13 cellular contexts compared by ENCODE assay signal in genomic region chr6:133502451-133503259, GRCh38.
DNase-seq lines count a peak whose midpoint lies in the region; ATAC-seq and TF ChIP-seq lines count a peak whose summit lies in the region.
"Had no signal": no experiment of that assay in that cellular context is flagged by ENCODE, and none has a peak within 500 bp of the region (broad histone marks: within the 10 kb centered on the region; RNA-seq: fewer than 3 reads in every experiment).

No MANE protein-coding gene starts in this region.

- TF ChIP-seq CTCF in fibroblast of lung (conservative IDR thresholded peaks at IDR 0.05 in 1 of 2, IDR thresholded peaks at IDR 0.05 in 1 of 2; ENCODE audit: low read depth in 1 of 2, low read length in 2 of 2), result no peak
- TF ChIP-seq CTCF in neural progenitor cell (IDR thresholded peaks at IDR 0.05), result no peak

- H3K9me3 Mint-ChIP-seq in neural progenitor cell, result no peaks in the 10 kb centered on the region
- H3K9me3 Mint-ChIP-seq: activated naive CD4-positive, alpha-beta T cell treated with anti-CD3 and anti-CD28 coated beads, Interleukin-2, amount 50 U/mL, for 24 hours; CD14-positive monocyte had no signal

- H3K79me2 ChIP-seq in ACC112 (ENCODE audit: control insufficient read depth, insufficient read depth, low read length, unreplicated experiment) (no peaks in the 10 kb centered on the region), fibroblast of lung (ENCODE audit: control insufficient read depth, insufficient read depth, low read length) (no peaks in the 10 kb centered on the region), neural progenitor cell (ENCODE audit: low read depth) (no peaks in the 10 kb centered on the region)

- H3K27me3 ChIP-seq in ACC112 (ENCODE audit: insufficient read depth, low read length), result no peaks in the 10 kb centered on the region
- H3K27me3 ChIP-seq in fibroblast of lung (ENCODE audit: control insufficient read depth, insufficient read depth, low read length), result no peaks in the 10 kb centered on the region
- H3K27me3 ChIP-seq in neural progenitor cell, result no peaks in the 10 kb centered on the region

- H3K27me3 Mint-ChIP-seq in neural progenitor cell (ENCODE audit: insufficient read depth, low read depth), result no peaks in the 10 kb centered on the region

- H2AFZ ChIP-seq in ACC112 (ENCODE audit: low read length, unreplicated experiment) (no peak overlapping the region), fibroblast of lung (ENCODE audit: low read length) (no peak overlapping the region), neural progenitor cell (replicated peaks) (no peak overlapping the region)

- H3K4me2 ChIP-seq in fibroblast of lung (ENCODE audit: extremely low read depth, insufficient read depth, low read length), result no peak overlapping the region
- no peak overlapping the region for H3K4me2 ChIP-seq in neural progenitor cell

- no peak overlapping the region for H3K4me3 Mint-ChIP-seq in neural progenitor cell
- H3K4me3 Mint-ChIP-seq: activated naive CD4-positive, alpha-beta T cell treated with anti-CD3 and anti-CD28 coated beads, Interleukin-2, amount 50 U/mL, for 24 hours; CD14-positive monocyte had no signal

- H3K4me1 ChIP-seq in ACC112 (ENCODE audit: control insufficient read depth, insufficient read depth, low read length, unreplicated experiment), result peaks cover 19% of the 10 kb centered on the region
- no peaks in the 10 kb centered on the region for H3K4me1 ChIP-seq in fibroblast of lung (ENCODE audit: control insufficient read depth, extremely low read depth, insufficient read depth, low read length)
- H3K4me1 ChIP-seq in neural progenitor cell, result no peaks in the 10 kb centered on the region

- DNase-seq in NCI-H2196 (lab: John Stamatoyannopoulos, UW; ENCODE audit: unreplicated experiment) (peak; percentile 22), fibroblast of lung (ENCODE audit: low read depth in 2 of 2) (peak; percentile 96 to 97), neural progenitor cell (ENCODE audit: low spot score) (peak; percentile 3), NCI-H2227 treated with DMSO at 0.1 percent for 48 hours (lab: John Stamatoyannopoulos, UW) (no peak), KG1 (lab: John Stamatoyannopoulos, UW) (no peak)
- DNase-seq: NCI-H82, occipital lobe had no signal

- no peaks in the 10 kb centered on the region for H4K20me1 ChIP-seq in fibroblast of lung (ENCODE audit: control insufficient read depth, extremely low read depth, insufficient read depth, low read length)
- H4K20me1 ChIP-seq in neural progenitor cell (ENCODE audit: low read depth), result no peaks in the 10 kb centered on the region

- H3K9me3 ChIP-seq in fibroblast of lung (ENCODE audit: control insufficient read depth, insufficient read depth, low read depth, low read length), result no peaks in the 10 kb centered on the region
- H3K9me3 ChIP-seq in neural progenitor cell (ENCODE audit: low read depth), result no peaks in the 10 kb centered on the region

- H3K36me3 ChIP-seq in ACC112 (ENCODE audit: insufficient read depth, low read length), result no peaks in the 10 kb centered on the region
- H3K36me3 ChIP-seq in fibroblast of lung (ENCODE audit: control insufficient read depth, insufficient read depth, low read length), result no peaks in the 10 kb centered on the region
- no peaks in the 10 kb centered on the region for H3K36me3 ChIP-seq in neural progenitor cell

- peaks cover 13% of the 10 kb centered on the region for H3K4me1 Mint-ChIP-seq in neural progenitor cell
- H3K4me1 Mint-ChIP-seq: activated naive CD4-positive, alpha-beta T cell treated with anti-CD3 and anti-CD28 coated beads, Interleukin-2, amount 50 U/mL, for 24 hours; CD14-positive monocyte had no signal

- peak overlapping the region; percentile 72 for H3K27ac ChIP-seq in ACC112 (ENCODE audit: low read depth, low read length)
- H3K27ac ChIP-seq in fibroblast of lung (ENCODE audit: insufficient read depth, low read length), result no peak overlapping the region
- H3K27ac ChIP-seq in neural progenitor cell, result no peak overlapping the region

- H3K9ac ChIP-seq in fibroblast of lung (ENCODE audit: insufficient read depth, low read length), result no peak overlapping the region
- H3K9ac ChIP-seq in neural progenitor cell, result no peak overlapping the region

- H3K27ac Mint-ChIP-seq in neural progenitor cell, result peak overlapping the region; percentile 67
- H3K27ac Mint-ChIP-seq: activated naive CD4-positive, alpha-beta T cell treated with anti-CD3 and anti-CD28 coated beads, Interleukin-2, amount 50 U/mL, for 24 hours; CD14-positive monocyte had no signal

- H3K4me3 ChIP-seq in ACC112 (ENCODE audit: low read depth, low read length), result peak overlapping the region; percentile 8; the same call in 1 of the 2 replicates
- H3K4me3 ChIP-seq in fibroblast of lung (replicated peaks in 1 of 4; ENCODE audit: control extremely low read depth in 1 of 4, insufficient read depth in 1 of 4, low read depth in 3 of 4, low read length in 4 of 4), result no peak overlapping the region
- no peak overlapping the region for H3K4me3 ChIP-seq in neural progenitor cell

- H3F3A ChIP-seq in neural progenitor cell (ENCODE audit: low read depth), result no peaks in the 10 kb centered on the region

- no peak for ATAC-seq in GM18858 (IDR thresholded peaks at IDR 0.05; ENCODE audit: unreplicated experiment)
- no peak for ATAC-seq in GM21737 (IDR thresholded peaks at IDR 0.05; ENCODE audit: unreplicated experiment)
- ATAC-seq: HCT116 had no signal

- no peaks in the 10 kb centered on the region for H3K36me3 Mint-ChIP-seq in neural progenitor cell
- H3K36me3 Mint-ChIP-seq: activated naive CD4-positive, alpha-beta T cell treated with anti-CD3 and anti-CD28 coated beads, Interleukin-2, amount 50 U/mL, for 24 hours; CD14-positive monocyte had no signal

Comparison
In these comparisons a context has a peak if more than half of its experiments do, and no peak if none do; other contexts are left out.
1. DNase-seq: peak in NCI-H2196 (single experiment), fibroblast of lung (2 of 2) and neural progenitor cell (single experiment); none in NCI-H2227 treated with DMSO at 0.1 percent for 48 hours (single experiment) and KG1 (single experiment).